In genomic region chr1:206967096-206967851, GRCh38 we compare ENCODE assay signal across 8 cellular contexts. TPM values are rescaled to one million over a fixed set of nuclear protein-coding genes. Genes with fewer than 3 reads are reported as not detected.
DNase-seq lines count a peak whose midpoint lies in the region; ATAC-seq, FAIRE-seq and TF ChIP-seq lines count a peak whose summit lies in the region.

No MANE protein-coding gene starts in this region.

- H3K9me3 ChIP-seq in liver (ENCODE audit: control insufficient read depth in 4 of 4, low read length in 3 of 4) = no peaks in the 10 kb centered on the region
- H3K9me3 ChIP-seq in HepG2 (ENCODE audit: low read length) = no peaks in the 10 kb centered on the region
- H3K9me3 ChIP-seq in K562 (replicated peaks; ENCODE audit: control insufficient read depth, insufficient read depth, low read depth, low read length) = no peaks in the 10 kb centered on the region

- CTCF ChIA-PET in HepG2 (lab: Yijun Ruan, JAX; ENCODE audit: low intra/inter-chr PET ratio, low total read pairs) (no interaction called here), K562 (lab: Yijun Ruan, JAX; ENCODE audit: low intra/inter-chr PET ratio) (no interaction called here)

- H3K79me2 ChIP-seq in HepG2 (ENCODE audit: insufficient read depth, low read length) (no peaks in the 10 kb centered on the region), K562 (ENCODE audit: control insufficient read depth, insufficient read depth, low read length) (no peaks in the 10 kb centered on the region)

- TF ChIP-seq EP300 in HepG2 (IDR thresholded peaks at IDR 0.05; ENCODE audit: low read depth in 2 of 2, low read length in 2 of 2) (no peak), HepG2 (CRISPR knock-in tag; IDR thresholded peaks at IDR 0.05; ENCODE audit: borderline replicate concordance) (no peak), K562 (IDR thresholded peaks at IDR 0.05; ENCODE audit: low read length) (no peak)

- H3K27me3 Mint-ChIP-seq in chondrocyte (ENCODE audit: low read depth) = peaks cover 40% of the 10 kb centered on the region

- ATAC-seq in HepG2 (no peak), K562 (no peak)

- no peak overlapping the region for H3K9ac ChIP-seq in liver (ENCODE audit: low read depth in 1 of 2, low read length in 2 of 2)
- H3K9ac ChIP-seq in HepG2 (ENCODE audit: insufficient read depth, low read depth, low read length) = no peak overlapping the region
- H3K9ac ChIP-seq in K562 (ENCODE audit: insufficient read depth in 1 of 2, low read depth in 2 of 2, low read length in 2 of 2) = no peak overlapping the region

- H3K9me1 ChIP-seq in K562 (ENCODE audit: control insufficient read depth, insufficient read depth, low read length) = no peaks in the 10 kb centered on the region

- H3K4me3 Mint-ChIP-seq in chondrocyte (ENCODE audit: unreplicated experiment) = no peak overlapping the region

- 66% methylated on average over 8 of the region's 8 CpGs for WGBS in liver
- WGBS in HepG2 (ENCODE audit: low lambda C conversion rate) = 20% methylated on average over 8 of the region's 8 CpGs
- WGBS in K562 (ENCODE audit: insufficient coverage, low coverage, missing lambda C conversion rate) = 5% methylated on average over 8 of the region's 8 CpGs

- no TSS peak for BruUV-seq in HepG2 (replicated peaks; lab: Mats Ljungman, UMichigan)
- BruUV-seq in K562 (replicated peaks; lab: Mats Ljungman, UMichigan) = no TSS peak

- H4K20me1 ChIP-seq in HepG2 (ENCODE audit: insufficient read depth, low read length) (no peaks in the 10 kb centered on the region), K562 (replicated peaks; ENCODE audit: control insufficient read depth, insufficient read depth, low read length) (no peaks in the 10 kb centered on the region)

- DNase-seq in HepG2 (ENCODE audit: low spot score) (no peak), HL-60 (ENCODE audit: low read depth in 1 of 2, low spot score in 1 of 2) (peak; percentile 71 to 81), K562 (ENCODE audit: extremely low read depth in 1 of 4, low spot score in 3 of 4) (no peak), urothelium cell line (ENCODE audit: low spot score) (peak; percentile 20), erythroblast (lab: John Stamatoyannopoulos, UW) (no peak), activated gamma-delta T cell (lab: John Stamatoyannopoulos, UW) (no peak), chondrocyte (ENCODE audit: low spot score) (no peak)

- peaks cover 0 to 5% (median 0%) of the 10 kb centered on the region in 4 donors for H3K36me3 ChIP-seq in liver (ENCODE audit: control insufficient read depth in 4 of 4, insufficient read depth in 3 of 4, low read depth in 1 of 4, low read length in 3 of 4)
- H3K36me3 ChIP-seq in HepG2 (replicated peaks in 1 of 2; ENCODE audit: control insufficient read depth in 1 of 2, insufficient read depth in 2 of 2, low read length in 2 of 2) = no peaks in the 10 kb centered on the region
- no peaks in the 10 kb centered on the region for H3K36me3 ChIP-seq in K562 (ENCODE audit: control insufficient read depth, insufficient read depth, low read length)

- POLR2A ChIA-PET in HepG2 (lab: Yijun Ruan, JAX) (no interaction called here), K562 (lab: Yijun Ruan, JAX) (interaction anchor here (0.6 to 0.8 kb wide), 2 partner anchors 15 to 141 kb away, joined by 3 read pairs; no protein-coding TSS in a partner anchor)

- FAIRE-seq in HepG2 (lab: Jason Lieb, UNC) (no peak), K562 (lab: Jason Lieb, UNC) (peak; percentile 68), urothelium cell line (lab: Jason Lieb, UNC) (no peak)

- no peaks in the 10 kb centered on the region for H3K9me3 Mint-ChIP-seq in chondrocyte (ENCODE audit: low read depth)

- H3K4me3 ChIP-seq in liver (ENCODE audit: low read depth in 1 of 3, low read length in 3 of 3) = no peak overlapping the region
- no peak overlapping the region for H3K4me3 ChIP-seq in HepG2 (replicated peaks in 1 of 3; ENCODE audit: insufficient read depth in 1 of 3, low read depth in 2 of 3, low read length in 3 of 3)
- no peak overlapping the region for H3K4me3 ChIP-seq in HL-60 (replicated peaks; ENCODE audit: insufficient read depth, low read length)
- H3K4me3 ChIP-seq in K562 = no peak overlapping the region

- H3K27ac Mint-ChIP-seq in chondrocyte (ENCODE audit: unreplicated experiment) = no peak overlapping the region

- H3K4me2 ChIP-seq in HepG2 (ENCODE audit: low read depth, low read length) (no peak overlapping the region), K562 (ENCODE audit: insufficient read depth, low read length) (no peak overlapping the region)

- TF ChIP-seq CTCF in liver (IDR thresholded peaks at IDR 0.05; ENCODE audit: low read depth, low read length, missing input control) (no peak), HepG2 (CRISPR knock-in tag; IDR thresholded peaks at IDR 0.05) (no peak), HL-60 (IDR thresholded peaks at IDR 0.05; ENCODE audit: insufficient read depth, low read length) (no peak), K562 (IDR thresholded peaks at IDR 0.05 in 2 of 3, conservative IDR thresholded peaks at IDR 0.05 in 1 of 3; ENCODE audit: insufficient read depth in 2 of 3, low read depth in 1 of 3, low read length in 3 of 3) (no peak), chondrocyte (IDR thresholded peaks at IDR 0.05) (no peak)

- intact Hi-C loops in HepG2 (cut with micrococcal nuclease; ENCODE audit: unreplicated experiment) = loop anchor here (2.0 kb wide), 1 partner anchor 18 kb away; no protein-coding TSS in a partner anchor
- intact Hi-C loops in K562 (cut with micrococcal nuclease) = no loop called here

- in situ Hi-C loops in HepG2 (cut with HindIII; ENCODE audit: extremely low pct_ligation_motif_present, low pct_unique_long_range_greater_than_20kb) = no loop called here
- in situ Hi-C loops in K562 (cut with MboI) = no loop called here

- TF ChIP-seq POLR2A in HepG2 (IDR thresholded peaks at IDR 0.05; ENCODE audit: insufficient read depth in 1 of 2, low read depth in 2 of 2, low read length in 2 of 2) = no peak
- no peak for TF ChIP-seq POLR2A in K562 (conservative IDR thresholded peaks at IDR 0.05)
- TF ChIP-seq POLR2A in erythroblast (IDR thresholded peaks at IDR 0.05; ENCODE audit: low read length) = no peak

- H3K4me1 ChIP-seq in liver (ENCODE audit: control insufficient read depth in 4 of 4, insufficient read depth in 4 of 4, low read length in 3 of 4) = peaks cover 6 to 45% (median 39%) of the 10 kb centered on the region in 4 donors
- peaks cover 12% of the 10 kb centered on the region for H3K4me1 ChIP-seq in HepG2 (ENCODE audit: insufficient read depth, low read length)
- H3K4me1 ChIP-seq in K562 (replicated peaks in 1 of 2; ENCODE audit: control insufficient read depth in 2 of 2, insufficient read depth in 2 of 2, low read length in 2 of 2) = no peaks in the 10 kb centered on the region; a peak in 2 of 5 replicates

- no peaks in the 10 kb centered on the region for H3K36me3 Mint-ChIP-seq in chondrocyte (ENCODE audit: low read depth)

- H3K4me1 Mint-ChIP-seq in chondrocyte (ENCODE audit: low read depth) = no peaks in the 10 kb centered on the region

- no peak for TF ChIP-seq RAD21 in liver (IDR thresholded peaks at IDR 0.05)
- TF ChIP-seq RAD21 in HepG2 (CRISPR knock-in tag; IDR thresholded peaks at IDR 0.05) = no peak
- no peak for TF ChIP-seq RAD21 in K562 (CRISPR knock-in tag; conservative IDR thresholded peaks at IDR 0.05 in 1 of 2, IDR thresholded peaks at IDR 0.05 in 1 of 2)

- H3K27ac ChIP-seq in liver (ENCODE audit: low read depth in 1 of 2, low read length in 2 of 2) (no peak overlapping the region), HepG2 (ENCODE audit: extremely low read length, insufficient read depth, low read length) (no peak overlapping the region), HL-60 (replicated peaks) (no peak overlapping the region), K562 (ENCODE audit: extremely low read depth, low read depth, low read length) (no peak overlapping the region)

- H3K27me3 ChIP-seq in liver (ENCODE audit: control insufficient read depth in 4 of 4, insufficient read depth in 4 of 4, low read length in 3 of 4) = no peaks in the 10 kb centered on the region
- peaks cover 0 to 20% of the 10 kb centered on the region in 2 experiments; a peak in 3 of 5 replicates for H3K27me3 ChIP-seq in HepG2 (ENCODE audit: control insufficient read depth in 1 of 2, insufficient read depth in 2 of 2, low read length in 2 of 2)
- no peaks in the 10 kb centered on the region for H3K27me3 ChIP-seq in HL-60 (ENCODE audit: insufficient read depth, poor library complexity, severe bottlenecking)
- H3K27me3 ChIP-seq in K562 (ENCODE audit: control insufficient read depth in 2 of 2, insufficient read depth in 2 of 2, low read length in 2 of 2) = peaks cover 12 to 21% of the 10 kb centered on the region in 2 experiments; a peak in 4 of 5 replicates

- H2AFZ ChIP-seq in HepG2 (ENCODE audit: low read length) (no peak overlapping the region), K562 (ENCODE audit: low read depth, low read length) (peak overlapping the region; percentile 35)

RNA-seq across cellular contexts. Expression of gene FCAMR, which starts 3.0 kb away (rescaled TPM):
- total RNA-seq in liver (under 1 TPM; 0.14 to 0.59 TPM), HepG2 (2016; rRNA removed; fragmentation: Illumina TruSeq; extraction: Trizol) (not detected in 2 replicates), K562 (2014; rRNA removed) (not detected in 2 replicates), K562 (2014; rRNA removed; fragmentation: Illumina TruSeq; extraction: Trizol) (not detected in 2 replicates), K562 (2015; rRNA removed; fragmentation: Illumina TruSeq; extraction: Trizol) (not detected in 2 replicates), K562 (2021) (not detected in 2 replicates), chondrocyte (not detected in 3 replicates)
- polyA plus RNA-seq in liver (under 1 TPM; 0.23 to 0.54 TPM), HepG2 (2011; rRNA removed) (not detected in 2 replicates), K562 (2011; rRNA removed) (not detected in 2 replicates), K562 (2014; fragmentation: Illumina TruSeq; extraction: Trizol) (not detected in 2 replicates), K562 (2014; fragmentation: Nextera tagmentation; extraction: Ambion mirVana) (not detected), K562 (2014; rRNA removed) (not detected in 2 replicates)
- not detected in 2 replicates for total RNA-seq in HepG2 (2016; cell fraction: cytosol; rRNA removed; fragmentation: Illumina TruSeq; extraction: Trizol; ENCODE audit: low read depth)
- total RNA-seq in HepG2 (2016; cell fraction: insoluble cytoplasmic fraction; rRNA removed; fragmentation: Illumina TruSeq; extraction: Trizol) = not detected in 2 replicates
- total RNA-seq in HepG2 (2016; cell fraction: membrane; rRNA removed; fragmentation: Illumina TruSeq; extraction: Trizol) = not detected in 2 replicates
- total RNA-seq in HepG2 (2016; cell fraction: nucleus; rRNA removed; fragmentation: Illumina TruSeq; extraction: Trizol) = not detected in 2 replicates
- not detected in 2 replicates for polyA plus RNA-seq in HepG2 (2011; cell fraction: cytosol; rRNA removed)
- polyA plus RNA-seq in HepG2 (2011; cell fraction: nucleus; rRNA removed) = not detected in 2 replicates
- polyA plus RNA-seq in HepG2 (2012) = not detected in 2 replicates
- not detected in 2 replicates for polyA plus RNA-seq in HepG2 (2016; cell fraction: cytosol; fragmentation: Illumina TruSeq; extraction: Trizol; ENCODE audit: low read depth)
- not detected in 2 replicates for polyA plus RNA-seq in HepG2 (2016; cell fraction: insoluble cytoplasmic fraction; fragmentation: Illumina TruSeq; extraction: Trizol; ENCODE audit: low read depth)
- polyA plus RNA-seq in HepG2 (2016; cell fraction: membrane; fragmentation: Illumina TruSeq; extraction: Trizol; ENCODE audit: low read depth) = not detected in 2 replicates
- polyA plus RNA-seq in HepG2 (2016; cell fraction: nucleus; fragmentation: Illumina TruSeq; extraction: Trizol; ENCODE audit: insufficient read depth, low read depth) = not detected in 2 replicates
- not detected in 2 replicates for polyA minus RNA-seq in HepG2 (2011; rRNA and poly(A)+ RNA removed; ENCODE audit: low replicate concordance)
- not detected in 2 replicates for polyA minus RNA-seq in HepG2 (2011; cell fraction: cytosol; rRNA and poly(A)+ RNA removed)
- polyA minus RNA-seq in HepG2 (2011; cell fraction: nucleus; rRNA and poly(A)+ RNA removed) = not detected in 2 replicates
- not detected in 2 replicates for total RNA-seq in K562 (2011; cell fraction: chromatin; rRNA removed; ENCODE audit: low replicate concordance)
- not detected in 2 replicates for total RNA-seq in K562 (2011; cell fraction: nucleolus; rRNA removed)
- total RNA-seq in K562 (2011; cell fraction: nucleoplasm; rRNA removed) = not detected in 2 replicates
- not detected in 2 replicates for polyA plus RNA-seq in K562 (2011; cell fraction: cytosol; rRNA removed)
- polyA plus RNA-seq in K562 (2011; cell fraction: nucleus; rRNA removed) = not detected in 2 replicates
- polyA plus RNA-seq in K562 (2012) = not detected in 2 replicates
- not detected in 2 replicates for polyA minus RNA-seq in K562 (2011; rRNA and poly(A)+ RNA removed)
- not detected in 2 replicates for polyA minus RNA-seq in K562 (2011; cell fraction: cytosol; rRNA and poly(A)+ RNA removed)
- not detected in 2 replicates for polyA minus RNA-seq in K562 (2011; cell fraction: nucleus; rRNA and poly(A)+ RNA removed)

RNA-seq across cellular contexts. Expression of gene PIGR, which starts 21.0 kb away (rescaled TPM):
- total RNA-seq in liver (10 to 100 TPM in 1 of 2 donors, under 1 TPM in 1; 0.09 to 43.3 TPM), HepG2 (2016; rRNA removed; fragmentation: Illumina TruSeq; extraction: Trizol) (not detected in 2 replicates), K562 (2014; rRNA removed) (0.05 TPM in 1 of 2 replicates, not detected in the other), K562 (2014; rRNA removed; fragmentation: Illumina TruSeq; extraction: Trizol) (not detected in 2 replicates), K562 (2015; rRNA removed; fragmentation: Illumina TruSeq; extraction: Trizol) (0.04 TPM in 1 of 2 replicates, not detected in the other), K562 (2021) (1.5 and 2.7 TPM in 2 replicates), chondrocyte (not detected in 3 replicates)
- polyA plus RNA-seq in liver (10 to 100 TPM; 12.0 to 16.1 TPM), HepG2 (2011; rRNA removed) (0.04 TPM in 1 of 2 replicates, not detected in the other), K562 (2011; rRNA removed) (not detected in 2 replicates), K562 (2014; fragmentation: Illumina TruSeq; extraction: Trizol) (0.03 TPM in 1 of 2 replicates, not detected in the other), K562 (2014; fragmentation: Nextera tagmentation; extraction: Ambion mirVana) (under 1 TPM; 0.01 to 0.03 TPM), K562 (2014; rRNA removed) (not detected in 2 replicates)
- not detected in 2 replicates for total RNA-seq in HepG2 (2016; cell fraction: cytosol; rRNA removed; fragmentation: Illumina TruSeq; extraction: Trizol; ENCODE audit: low read depth)
- not detected in 2 replicates for total RNA-seq in HepG2 (2016; cell fraction: insoluble cytoplasmic fraction; rRNA removed; fragmentation: Illumina TruSeq; extraction: Trizol)
- not detected in 2 replicates for total RNA-seq in HepG2 (2016; cell fraction: membrane; rRNA removed; fragmentation: Illumina TruSeq; extraction: Trizol)
- not detected in 2 replicates for total RNA-seq in HepG2 (2016; cell fraction: nucleus; rRNA removed; fragmentation: Illumina TruSeq; extraction: Trizol)
- not detected in 2 replicates for polyA plus RNA-seq in HepG2 (2011; cell fraction: cytosol; rRNA removed)
- polyA plus RNA-seq in HepG2 (2011; cell fraction: nucleus; rRNA removed) = not detected in 2 replicates
- polyA plus RNA-seq in HepG2 (2012) = not detected in 2 replicates
- polyA plus RNA-seq in HepG2 (2016; cell fraction: cytosol; fragmentation: Illumina TruSeq; extraction: Trizol; ENCODE audit: low read depth) = not detected in 2 replicates
- polyA plus RNA-seq in HepG2 (2016; cell fraction: insoluble cytoplasmic fraction; fragmentation: Illumina TruSeq; extraction: Trizol; ENCODE audit: low read depth) = not detected in 2 replicates
- polyA plus RNA-seq in HepG2 (2016; cell fraction: membrane; fragmentation: Illumina TruSeq; extraction: Trizol; ENCODE audit: low read depth) = not detected in 2 replicates
- not detected in 2 replicates for polyA plus RNA-seq in HepG2 (2016; cell fraction: nucleus; fragmentation: Illumina TruSeq; extraction: Trizol; ENCODE audit: insufficient read depth, low read depth)
- polyA minus RNA-seq in HepG2 (2011; rRNA and poly(A)+ RNA removed; ENCODE audit: low replicate concordance) = not detected in 2 replicates
- not detected in 2 replicates for polyA minus RNA-seq in HepG2 (2011; cell fraction: cytosol; rRNA and poly(A)+ RNA removed)
- not detected in 2 replicates for polyA minus RNA-seq in HepG2 (2011; cell fraction: nucleus; rRNA and poly(A)+ RNA removed)
- not detected in 2 replicates for total RNA-seq in K562 (2011; cell fraction: chromatin; rRNA removed; ENCODE audit: low replicate concordance)
- total RNA-seq in K562 (2011; cell fraction: nucleolus; rRNA removed) = not detected in 2 replicates
- total RNA-seq in K562 (2011; cell fraction: nucleoplasm; rRNA removed) = not detected in 2 replicates
- polyA plus RNA-seq in K562 (2011; cell fraction: cytosol; rRNA removed) = 0.01 TPM in 1 of 2 replicates, not detected in the other
- not detected in 2 replicates for polyA plus RNA-seq in K562 (2011; cell fraction: nucleus; rRNA removed)
- 0.05 and 0.10 TPM in 2 replicates for polyA plus RNA-seq in K562 (2012)
- polyA minus RNA-seq in K562 (2011; rRNA and poly(A)+ RNA removed) = not detected in 2 replicates
- polyA minus RNA-seq in K562 (2011; cell fraction: cytosol; rRNA and poly(A)+ RNA removed) = not detected in 2 replicates
- polyA minus RNA-seq in K562 (2011; cell fraction: nucleus; rRNA and poly(A)+ RNA removed) = not detected in 2 replicates

RNA-seq across cellular contexts. Expression of gene FCMR, which starts 45.5 kb away (rescaled TPM):
- total RNA-seq in liver (1 to 10 TPM in 1 of 2 donors, under 1 TPM in 1; 0.70 to 1.3 TPM), HepG2 (2016; rRNA removed; fragmentation: Illumina TruSeq; extraction: Trizol) (not detected in 2 replicates), K562 (2014; rRNA removed) (not detected in 2 replicates), K562 (2014; rRNA removed; fragmentation: Illumina TruSeq; extraction: Trizol) (not detected in 2 replicates), K562 (2015; rRNA removed; fragmentation: Illumina TruSeq; extraction: Trizol) (0.11 TPM in 1 of 2 replicates, not detected in the other), K562 (2021) (0.54 and 0.82 TPM in 2 replicates), chondrocyte (not detected in 3 replicates)
- polyA plus RNA-seq in liver (1 to 10 TPM; 2.2 to 3.6 TPM), HepG2 (2011; rRNA removed) (0.47 TPM in 1 of 2 replicates, not detected in the other), K562 (2011; rRNA removed) (not detected in 2 replicates), K562 (2014; fragmentation: Illumina TruSeq; extraction: Trizol) (0.30 and 0.32 TPM in 2 replicates), K562 (2014; fragmentation: Nextera tagmentation; extraction: Ambion mirVana) (under 1 TPM in 1 of 2 experiments, not detected in 1; 0.11 TPM), K562 (2014; rRNA removed) (not detected in 2 replicates)
- not detected in 2 replicates for total RNA-seq in HepG2 (2016; cell fraction: cytosol; rRNA removed; fragmentation: Illumina TruSeq; extraction: Trizol; ENCODE audit: low read depth)
- not detected in 2 replicates for total RNA-seq in HepG2 (2016; cell fraction: insoluble cytoplasmic fraction; rRNA removed; fragmentation: Illumina TruSeq; extraction: Trizol)
- total RNA-seq in HepG2 (2016; cell fraction: membrane; rRNA removed; fragmentation: Illumina TruSeq; extraction: Trizol) = not detected in 2 replicates
- not detected in 2 replicates for total RNA-seq in HepG2 (2016; cell fraction: nucleus; rRNA removed; fragmentation: Illumina TruSeq; extraction: Trizol)
- 0.10 TPM in 1 of 2 replicates, not detected in the other for polyA plus RNA-seq in HepG2 (2011; cell fraction: cytosol; rRNA removed)
- 0.10 TPM in 1 of 2 replicates, not detected in the other for polyA plus RNA-seq in HepG2 (2011; cell fraction: nucleus; rRNA removed)
- not detected in 2 replicates for polyA plus RNA-seq in HepG2 (2012)
- not detected in 2 replicates for polyA plus RNA-seq in HepG2 (2016; cell fraction: cytosol; fragmentation: Illumina TruSeq; extraction: Trizol; ENCODE audit: low read depth)
- polyA plus RNA-seq in HepG2 (2016; cell fraction: insoluble cytoplasmic fraction; fragmentation: Illumina TruSeq; extraction: Trizol; ENCODE audit: low read depth) = not detected in 2 replicates
- polyA plus RNA-seq in HepG2 (2016; cell fraction: membrane; fragmentation: Illumina TruSeq; extraction: Trizol; ENCODE audit: low read depth) = not detected in 2 replicates
- not detected in 2 replicates for polyA plus RNA-seq in HepG2 (2016; cell fraction: nucleus; fragmentation: Illumina TruSeq; extraction: Trizol; ENCODE audit: insufficient read depth, low read depth)
- polyA minus RNA-seq in HepG2 (2011; rRNA and poly(A)+ RNA removed; ENCODE audit: low replicate concordance) = 3.1 TPM in 1 of 2 replicates, not detected in the other
- not detected in 2 replicates for polyA minus RNA-seq in HepG2 (2011; cell fraction: cytosol; rRNA and poly(A)+ RNA removed)
- polyA minus RNA-seq in HepG2 (2011; cell fraction: nucleus; rRNA and poly(A)+ RNA removed) = not detected in 2 replicates
- not detected in 2 replicates for total RNA-seq in K562 (2011; cell fraction: chromatin; rRNA removed; ENCODE audit: low replicate concordance)
- not detected in 2 replicates for total RNA-seq in K562 (2011; cell fraction: nucleolus; rRNA removed)
- total RNA-seq in K562 (2011; cell fraction: nucleoplasm; rRNA removed) = not detected in 2 replicates
- polyA plus RNA-seq in K562 (2011; cell fraction: cytosol; rRNA removed) = 0.22 and 0.28 TPM in 2 replicates
- 0.25 and 0.26 TPM in 2 replicates for polyA plus RNA-seq in K562 (2011; cell fraction: nucleus; rRNA removed)
- 0.16 and 0.55 TPM in 2 replicates for polyA plus RNA-seq in K562 (2012)
- polyA minus RNA-seq in K562 (2011; rRNA and poly(A)+ RNA removed) = 0.32 TPM in 1 of 2 replicates, not detected in the other
- polyA minus RNA-seq in K562 (2011; cell fraction: cytosol; rRNA and poly(A)+ RNA removed) = not detected in 2 replicates
- not detected in 2 replicates for polyA minus RNA-seq in K562 (2011; cell fraction: nucleus; rRNA and poly(A)+ RNA removed)

Comparison
In these comparisons a context has a peak if more than half of its experiments do, and no peak if none do; other contexts are left out.
1. DNase-seq: peak in HL-60 (2 of 2) and urothelium cell line (single experiment); none in HepG2 (single experiment), K562 (0 of 4), erythroblast (0 of 2), activated gamma-delta T cell (single experiment) and chondrocyte (single experiment).